Comparison of ENCODE assay signal across 13 cellular contexts in genomic region chr1:59315529-59316433, GRCh38. TPM values are rescaled to one million over a fixed set of nuclear protein-coding genes. Genes with fewer than 3 reads are reported as not detected.
DNase-seq lines count a peak whose midpoint lies in the region; ATAC-seq and TF ChIP-seq lines count a peak whose summit lies in the region.
"Had no signal": no experiment of that assay in that cellular context is flagged by ENCODE, and none has a peak within 500 bp of the region (broad histone marks: within the 10 kb centered on the region; RNA-seq: fewer than 3 reads in every experiment).

No MANE protein-coding gene starts in this region.

- ATAC-seq in natural killer cell: no peak
- no peak for ATAC-seq in upper lobe of left lung (ENCODE audit: low FRiP score in 2 of 2)
- ATAC-seq in HG03565 (IDR thresholded peaks at IDR 0.05; ENCODE audit: unreplicated experiment): no peak
- ATAC-seq in GM19324 (IDR thresholded peaks at IDR 0.05; ENCODE audit: low FRiP score, unreplicated experiment): no peak
- ATAC-seq: SK-N-SH treated with all-trans-retinoic acid at 6 μM for 48 hours had no signal

- DNase-seq in NCI-H82 (lab: John Stamatoyannopoulos, UW) (peak; percentile 56), NCI-H82 treated with DMSO at 0.1 percent for 48 hours (lab: John Stamatoyannopoulos, UW; ENCODE audit: unreplicated experiment) (no peak), esophagus squamous epithelium (lab: John Stamatoyannopoulos, UW) (no peak), natural killer cell (no peak), upper lobe of left lung (no peak)
- DNase-seq in stimulated activated CD8-positive, alpha-beta memory T cell treated with anti-CD3 and anti-CD28 coated beads, Interleukin-4, amount 100 ng/mL, for 48 hours: no peak
- DNase-seq: activated B cell treated with CpG ODN at 0.5 μM for 24 hours; activated naive CD8-positive, alpha-beta T cell treated with anti-CD3 and anti-CD28 coated beads for 36 hours; stimulated activated CD4-positive, alpha-beta T cell treated with anti-CD3 and anti-CD28 coated beads, Interleukin-4, amount 100 ng/mL, for 24 hours; stimulated activated naive CD8-positive, alpha-beta T cell treated with anti-CD3 and anti-CD28 coated beads, Interleukin-15, amount 100 ng/mL, for 72 hours had no signal

- WGBS in esophagus squamous epithelium, 2 donors: 84 to 86% methylated on average over 6 of the region's 6 CpGs
- WGBS in upper lobe of left lung, 2 donors: 81 to 86% methylated on average over 6 of the region's 6 CpGs

- H3K4me3 Mint-ChIP-seq in natural killer cell: peak overlapping the region; percentile 87
- H3K4me3 Mint-ChIP-seq: activated B cell treated with CpG ODN at 0.5 μM for 24 hours; activated naive CD8-positive, alpha-beta T cell treated with anti-CD3 and anti-CD28 coated beads for 36 hours had no signal

- H3K36me3 Mint-ChIP-seq in natural killer cell: no peaks in the 10 kb centered on the region

- peaks cover 4 to 7% of the 10 kb centered on the region in 2 donors for H3K27me3 Mint-ChIP-seq in natural killer cell (ENCODE audit: low read depth in 2 of 2)
- H3K27me3 Mint-ChIP-seq: activated B cell treated with CpG ODN at 0.5 μM for 24 hours; activated naive CD8-positive, alpha-beta T cell treated with anti-CD3 and anti-CD28 coated beads for 36 hours; stimulated activated naive CD8-positive, alpha-beta T cell treated with anti-CD3 and anti-CD28 coated beads, Interleukin-15, amount 100 ng/mL, for 72 hours had no signal

- TF ChIP-seq POLR2A in esophagus squamous epithelium (IDR thresholded peaks at IDR 0.05): no peak
- TF ChIP-seq POLR2A in upper lobe of left lung (IDR thresholded peaks at IDR 0.05): no peak

- TF ChIP-seq EP300 in upper lobe of left lung (IDR thresholded peaks at IDR 0.05): no peak

- H3K27ac ChIP-seq in esophagus squamous epithelium (peak overlapping the region in 3 of 4 donors; percentile 60 to 63 (median 60)), upper lobe of left lung (peak overlapping the region; percentile 7 to 62 (median 30))

- peak overlapping the region; percentile 13 to 93 for H3K27ac Mint-ChIP-seq in natural killer cell
- H3K27ac Mint-ChIP-seq: activated B cell treated with CpG ODN at 0.5 μM for 24 hours; activated naive CD8-positive, alpha-beta T cell treated with anti-CD3 and anti-CD28 coated beads for 36 hours had no signal

- TF ChIP-seq CTCF in esophagus squamous epithelium (IDR thresholded peaks at IDR 0.05) (no peak), natural killer cell (IDR thresholded peaks at IDR 0.05) (no peak), upper lobe of left lung (IDR thresholded peaks at IDR 0.05) (no peak)

- H3K4me1 ChIP-seq in esophagus squamous epithelium (peaks cover 0 to 30% (median 11%) of the 10 kb centered on the region in 3 donors), upper lobe of left lung (peaks cover 11 to 29% (median 18%) of the 10 kb centered on the region in 4 donors)

- H3K4me1 Mint-ChIP-seq in natural killer cell: peaks cover 58 to 64% of the 10 kb centered on the region in 2 donors

- peak overlapping the region in 1 of 4 donors; percentile 41 for H3K4me3 ChIP-seq in esophagus squamous epithelium
- no peak overlapping the region for H3K4me3 ChIP-seq in upper lobe of left lung

- no peaks in the 10 kb centered on the region for H3K9me3 Mint-ChIP-seq in natural killer cell
- H3K9me3 Mint-ChIP-seq: activated B cell treated with CpG ODN at 0.5 μM for 24 hours had no signal

- H3K27me3 ChIP-seq in esophagus squamous epithelium (no peaks in the 10 kb centered on the region), upper lobe of left lung (no peaks in the 10 kb centered on the region)

- intact Hi-C loops in esophagus squamous epithelium (cut with DNase I): no loop called here
- intact Hi-C loops in natural killer cell (cut with micrococcal nuclease): loop anchor here (2.0 kb wide), 1 partner anchor 19 kb away; the partner anchor contains the start of gene FGGY

- H3K36me3 ChIP-seq in esophagus squamous epithelium (no peaks in the 10 kb centered on the region), upper lobe of left lung (no peaks in the 10 kb centered on the region)

- H3K9me3 ChIP-seq in esophagus squamous epithelium (no peaks in the 10 kb centered on the region), upper lobe of left lung (no peaks in the 10 kb centered on the region)

RNA-seq across cellular contexts. Expression of gene FGGY, which starts 18.9 kb away (rescaled TPM):
- 10 to 100 TPM in 1 of 4 donors, 1 to 10 TPM in 3; 6.0 to 18.1 (median 9.3) TPM for total RNA-seq in esophagus squamous epithelium
- total RNA-seq in natural killer cell: 10 to 100 TPM; 21.8 to 31.5 (median 21.8) TPM
- 10 to 100 TPM; 11.8 to 51.3 (median 22.6) TPM for total RNA-seq in upper lobe of left lung
